Comparison of ENCODE assay signal across 1 cellular context in genomic region chr2:20179755-20180594, GRCh38.
TF ChIP-seq lines count a peak whose summit lies in the region.

No MANE protein-coding gene starts in this region.

TF ChIP-seq in HepG2, 621 proteins besides CTCF, POLR2A, EP300 and RAD21 (continued from another document and continues in another):
- TF ChIP-seq KAT2B (IDR thresholded peaks at IDR 0.05; ENCODE audit: borderline replicate concordance, low read depth, low read length) (no peak), HES4 (CRISPR knock-in tag; IDR thresholded peaks at IDR 0.05; ENCODE audit: borderline replicate concordance) (peak; percentile 71; the same call in 1 of the 2 replicates), CHCHD3 (CRISPR knock-in tag; IDR thresholded peaks at IDR 0.05) (no peak), REL (CRISPR knock-in tag; conservative IDR thresholded peaks at IDR 0.05) (no peak), SMAD1 (CRISPR knock-in tag; IDR thresholded peaks at IDR 0.05; ENCODE audit: borderline replicate concordance, low read depth) (peak; percentile 91), ZZZ3 (CRISPR knock-in tag; IDR thresholded peaks at IDR 0.05; ENCODE audit: borderline replicate concordance) (no peak), ZNF335 (CRISPR knock-in tag; IDR thresholded peaks at IDR 0.05) (no peak), TAF1 (CRISPR knock-in tag; IDR thresholded peaks at IDR 0.05) (peak; percentile 41; the same call in 1 of the 2 replicates), NCOR1 (IDR thresholded peaks at IDR 0.05; ENCODE audit: borderline replicate concordance, low read length) (no peak), MAFK (conservative IDR thresholded peaks at IDR 0.05 in 1 of 2, IDR thresholded peaks at IDR 0.05 in 1 of 2; ENCODE audit: low read length in 2 of 2) (no peak), MBNL3 (CRISPR knock-in tag; conservative IDR thresholded peaks at IDR 0.05) (no peak), HBP1 (CRISPR knock-in tag; IDR thresholded peaks at IDR 0.05; ENCODE audit: low read depth) (peak; percentile 29; the same call in 1 of the 2 replicates), BORCS8-MEF2B (CRISPR knock-in tag; IDR thresholded peaks at IDR 0.05) (peak; percentile 90), ZNF362 (CRISPR knock-in tag; IDR thresholded peaks at IDR 0.05; ENCODE audit: borderline replicate concordance) (no peak), HDAC6 (IDR thresholded peaks at IDR 0.05; ENCODE audit: low read depth, low read length) (no peak), ZNF326 (CRISPR knock-in tag; IDR thresholded peaks at IDR 0.05; ENCODE audit: borderline replicate concordance) (no peak), ZBTB38 (CRISPR knock-in tag; IDR thresholded peaks at IDR 0.05) (peak; percentile 91), ZNF329 (CRISPR knock-in tag; IDR thresholded peaks at IDR 0.05; ENCODE audit: low read depth) (no peak), ZNF790 (CRISPR knock-in tag; IDR thresholded peaks at IDR 0.05; ENCODE audit: borderline replicate concordance) (no peak), ZNF629 (CRISPR knock-in tag; conservative IDR thresholded peaks at IDR 0.05) (no peak; the same call in 1 of the 2 replicates), SALL1 (CRISPR knock-in tag; IDR thresholded peaks at IDR 0.05) (peak; percentile 54), GLI4 (CRISPR knock-in tag; IDR thresholded peaks at IDR 0.05; ENCODE audit: borderline replicate concordance) (no peak; the same call in 1 of the 2 replicates), ZKSCAN1 (IDR thresholded peaks at IDR 0.05; ENCODE audit: low read length) (no peak), PAF1 (CRISPR knock-in tag; IDR thresholded peaks at IDR 0.05) (no peak), ZFYVE20 (CRISPR knock-in tag; IDR thresholded peaks at IDR 0.05; ENCODE audit: borderline replicate concordance, low read depth) (no peak), MED8 (CRISPR knock-in tag; IDR thresholded peaks at IDR 0.05; ENCODE audit: insufficient replicate concordance) (peak; percentile 50), ZBTB21 (CRISPR knock-in tag; IDR thresholded peaks at IDR 0.05) (no peak), DNMT3B (CRISPR knock-in tag; conservative IDR thresholded peaks at IDR 0.05) (no peak), NFYB (CRISPR knock-in tag; IDR thresholded peaks at IDR 0.05) (peak; percentile 26; the same call in 1 of the 2 replicates), SRF (IDR thresholded peaks at IDR 0.05; ENCODE audit: low read depth, low read length) (no peak), EED (CRISPR knock-in tag; IDR thresholded peaks at IDR 0.05) (no peak), JDP2 (CRISPR knock-in tag; IDR thresholded peaks at IDR 0.05; ENCODE audit: borderline replicate concordance) (no peak), ZFP82 (CRISPR knock-in tag; IDR thresholded peaks at IDR 0.05; ENCODE audit: borderline replicate concordance) (no peak), FOXK2 (IDR thresholded peaks at IDR 0.05) (no peak), ZBTB33 (CRISPR knock-in tag; IDR thresholded peaks at IDR 0.05) (0 out of 2 replicates have a peak, but pooled peaks have one; percentile 43), ZNF782 (CRISPR knock-in tag; IDR thresholded peaks at IDR 0.05; ENCODE audit: borderline replicate concordance) (no peak), HHEX (CRISPR knock-in tag; IDR thresholded peaks at IDR 0.05) (no peak), ZNF766 (CRISPR knock-in tag; IDR thresholded peaks at IDR 0.05; ENCODE audit: borderline replicate concordance) (no peak; the same call in 1 of the 2 replicates), ZBTB25 (CRISPR knock-in tag; IDR thresholded peaks at IDR 0.05) (peak; percentile 30; the same call in 1 of the 2 replicates), BCL6 (CRISPR knock-in tag; IDR thresholded peaks at IDR 0.05) (no peak), ZNF704 (CRISPR knock-in tag; IDR thresholded peaks at IDR 0.05; ENCODE audit: borderline replicate concordance) (no peak), KDM3A (CRISPR knock-in tag; IDR thresholded peaks at IDR 0.05; ENCODE audit: low read depth) (peak; percentile 59), ZNF432 (CRISPR knock-in tag; IDR thresholded peaks at IDR 0.05; ENCODE audit: borderline replicate concordance) (no peak), HDAC1 (CRISPR knock-in tag; IDR thresholded peaks at IDR 0.05) (no peak), KLF15 (CRISPR knock-in tag; IDR thresholded peaks at IDR 0.05; ENCODE audit: borderline replicate concordance) (0 out of 2 replicates have a peak, but pooled peaks have one; percentile 27), ZNF207 (IDR thresholded peaks at IDR 0.05; ENCODE audit: borderline replicate concordance) (no peak), ZNF609 (CRISPR knock-in tag; IDR thresholded peaks at IDR 0.05; ENCODE audit: borderline replicate concordance) (no peak; the same call in 1 of the 2 replicates), ZNF331 (CRISPR knock-in tag; IDR thresholded peaks at IDR 0.05) (no peak; the same call in 1 of the 2 replicates)
- TF ChIP-seq, protein P1, sequence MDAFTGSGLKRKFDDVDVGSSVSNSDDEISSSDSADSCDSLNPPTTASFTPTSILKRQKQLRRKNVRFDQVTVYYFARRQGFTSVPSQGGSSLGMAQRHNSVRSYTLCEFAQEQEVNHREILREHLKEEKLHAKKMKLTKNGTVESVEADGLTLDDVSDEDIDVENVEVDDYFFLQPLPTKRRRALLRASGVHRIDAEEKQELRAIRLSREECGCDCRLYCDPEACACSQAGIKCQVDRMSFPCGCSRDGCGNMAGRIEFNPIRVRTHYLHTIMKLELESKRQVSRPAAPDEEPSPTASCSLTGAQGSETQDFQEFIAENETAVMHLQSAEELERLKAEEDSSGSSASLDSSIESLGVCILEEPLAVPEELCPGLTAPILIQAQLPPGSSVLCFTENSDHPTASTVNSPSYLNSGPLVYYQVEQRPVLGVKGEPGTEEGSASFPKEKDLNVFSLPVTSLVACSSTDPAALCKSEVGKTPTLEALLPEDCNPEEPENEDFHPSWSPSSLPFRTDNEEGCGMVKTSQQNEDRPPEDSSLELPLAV (CRISPR knock-in tag; conservative IDR thresholded peaks at IDR 0.05; ENCODE audit: low read depth), result no peak
- TF ChIP-seq, protein P2, sequence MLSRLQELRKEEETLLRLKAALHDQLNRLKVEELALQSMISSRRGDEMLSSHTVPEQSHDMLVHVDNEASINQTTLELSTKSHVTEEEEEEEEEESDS (CRISPR knock-in tag; IDR thresholded peaks at IDR 0.05; ENCODE audit: borderline replicate concordance), result no peak
- TF ChIP-seq, protein P3, sequence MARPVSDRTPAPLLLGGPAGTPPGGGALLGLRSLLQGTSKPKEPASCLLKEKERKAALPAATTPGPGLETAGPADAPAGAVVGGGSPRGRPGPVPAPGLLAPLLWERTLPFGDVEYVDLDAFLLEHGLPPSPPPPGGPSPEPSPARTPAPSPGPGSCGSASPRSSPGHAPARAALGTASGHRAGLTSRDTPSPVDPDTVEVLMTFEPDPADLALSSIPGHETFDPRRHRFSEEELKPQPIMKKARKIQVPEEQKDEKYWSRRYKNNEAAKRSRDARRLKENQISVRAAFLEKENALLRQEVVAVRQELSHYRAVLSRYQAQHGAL (CRISPR knock-in tag; IDR thresholded peaks at IDR 0.05; ENCODE audit: not compliant biosample characterization), result no peak
- TF ChIP-seq, protein P4, sequence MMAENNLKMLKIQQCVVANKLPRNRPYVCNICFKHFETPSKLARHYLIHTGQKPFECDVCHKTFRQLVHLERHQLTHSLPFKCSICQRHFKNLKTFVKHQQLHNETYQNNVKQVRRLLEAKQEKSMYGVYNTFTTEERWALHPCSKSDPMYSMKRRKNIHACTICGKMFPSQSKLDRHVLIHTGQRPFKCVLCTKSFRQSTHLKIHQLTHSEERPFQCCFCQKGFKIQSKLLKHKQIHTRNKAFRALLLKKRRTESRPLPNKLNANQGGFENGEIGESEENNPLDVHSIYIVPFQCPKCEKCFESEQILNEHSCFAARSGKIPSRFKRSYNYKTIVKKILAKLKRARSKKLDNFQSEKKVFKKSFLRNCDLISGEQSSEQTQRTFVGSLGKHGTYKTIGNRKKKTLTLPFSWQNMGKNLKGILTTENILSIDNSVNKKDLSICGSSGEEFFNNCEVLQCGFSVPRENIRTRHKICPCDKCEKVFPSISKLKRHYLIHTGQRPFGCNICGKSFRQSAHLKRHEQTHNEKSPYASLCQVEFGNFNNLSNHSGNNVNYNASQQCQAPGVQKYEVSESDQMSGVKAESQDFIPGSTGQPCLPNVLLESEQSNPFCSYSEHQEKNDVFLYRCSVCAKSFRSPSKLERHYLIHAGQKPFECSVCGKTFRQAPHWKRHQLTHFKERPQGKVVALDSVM (CRISPR knock-in tag; IDR thresholded peaks at IDR 0.05), result no peak
- TF ChIP-seq, protein P5, sequence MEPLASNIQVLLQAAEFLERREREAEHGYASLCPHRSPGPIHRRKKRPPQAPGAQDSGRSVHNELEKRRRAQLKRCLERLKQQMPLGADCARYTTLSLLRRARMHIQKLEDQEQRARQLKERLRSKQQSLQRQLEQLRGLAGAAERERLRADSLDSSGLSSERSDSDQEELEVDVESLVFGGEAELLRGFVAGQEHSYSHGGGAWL (CRISPR knock-in tag; IDR thresholded peaks at IDR 0.05), result peak; percentile 31; the same call in 1 of the 2 replicates
